2 cellular contexts compared by ENCODE assay signal in the genomic region with DNA sequence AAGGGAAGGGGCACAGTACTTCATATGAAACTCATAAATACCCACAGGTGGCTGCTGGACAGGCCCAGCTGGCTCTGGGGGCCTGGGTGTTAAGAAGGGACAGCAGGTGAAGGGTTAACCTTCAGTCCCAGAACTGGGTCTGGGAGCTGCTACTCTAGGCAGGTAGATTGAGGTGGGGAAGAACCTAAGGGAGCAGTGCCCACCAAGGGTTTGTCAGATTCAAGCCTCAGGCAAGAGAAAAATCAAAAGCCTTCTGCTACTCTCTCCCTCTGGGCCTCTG.
A peak's percentile ranks its signal among the peaks of the same experiment; 100 is the strongest.
TF ChIP-seq lines count a peak whose summit lies in the region.

No MANE protein-coding gene starts in this region.

TF ChIP-seq in HepG2, 621 proteins besides CTCF, POLR2A, EP300 and RAD21:
- TF ChIP-seq ZNF629 (CRISPR knock-in tag; conservative IDR thresholded peaks at IDR 0.05) (peak; percentile 55; the same call in 1 of the 2 replicates), CEBPG (CRISPR knock-in tag; IDR thresholded peaks at IDR 0.05) (no peak), HMG20A (CRISPR knock-in tag; IDR thresholded peaks at IDR 0.05; ENCODE audit: borderline replicate concordance) (no peak), MLLT10 (CRISPR knock-in tag; IDR thresholded peaks at IDR 0.05) (no peak), ZNF652 (CRISPR knock-in tag; IDR thresholded peaks at IDR 0.05; ENCODE audit: borderline replicate concordance, low read depth) (peak; percentile 90), LCORL (IDR thresholded peaks at IDR 0.05) (no peak), LCORL (CRISPR knock-in tag; IDR thresholded peaks at IDR 0.05) (no peak), POLR2AphosphoS5 (IDR thresholded peaks at IDR 0.05; ENCODE audit: low read depth, low read length) (peak; percentile 22; the same call in 1 of the 2 replicates), ZFY (CRISPR knock-in tag; IDR thresholded peaks at IDR 0.05) (no peak), ZNF292 (CRISPR knock-in tag; IDR thresholded peaks at IDR 0.05; ENCODE audit: borderline replicate concordance, low read depth) (no peak), POLR2G (IDR thresholded peaks at IDR 0.05; ENCODE audit: low read depth, low read length) (0 out of 2 replicates have a peak, but pooled peaks have one; percentile 6), JUNB (CRISPR knock-in tag; IDR thresholded peaks at IDR 0.05; ENCODE audit: borderline replicate concordance) (no peak), AKAP8 (CRISPR knock-in tag; IDR thresholded peaks at IDR 0.05) (0 out of 2 replicates have a peak, but pooled peaks have one; percentile 30), XRCC5 (optimal IDR thresholded peaks at IDR 0.05; ENCODE audit: low read length) (peak; percentile 16), REPIN1 (CRISPR knock-in tag; IDR thresholded peaks at IDR 0.05; ENCODE audit: borderline replicate concordance, low read depth) (0 out of 2 replicates have a peak, but pooled peaks have one; percentile 9)
- TF ChIP-seq, protein P1, sequence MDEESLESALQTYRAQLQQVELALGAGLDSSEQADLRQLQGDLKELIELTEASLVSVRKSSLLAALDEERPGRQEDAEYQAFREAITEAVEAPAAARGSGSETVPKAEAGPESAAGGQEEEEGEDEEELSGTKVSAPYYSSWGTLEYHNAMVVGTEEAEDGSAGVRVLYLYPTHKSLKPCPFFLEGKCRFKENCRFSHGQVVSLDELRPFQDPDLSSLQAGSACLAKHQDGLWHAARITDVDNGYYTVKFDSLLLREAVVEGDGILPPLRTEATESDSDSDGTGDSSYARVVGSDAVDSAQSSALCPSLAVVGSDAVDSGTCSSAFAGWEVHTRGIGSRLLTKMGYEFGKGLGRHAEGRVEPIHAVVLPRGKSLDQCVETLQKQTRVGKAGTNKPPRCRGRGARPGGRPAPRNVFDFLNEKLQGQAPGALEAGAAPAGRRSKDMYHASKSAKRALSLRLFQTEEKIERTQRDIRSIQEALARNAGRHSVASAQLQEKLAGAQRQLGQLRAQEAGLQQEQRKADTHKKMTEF (CRISPR knock-in tag; IDR thresholded peaks at IDR 0.05): 0 out of 2 replicates have a peak, but pooled peaks have one; percentile 3
TF ChIP-seq in HepG2: peak in this region for 8.

TF ChIP-seq in H1, 55 proteins besides CTCF, POLR2A, EP300 and RAD21:
- TF ChIP-seq RBBP5 (IDR thresholded peaks at IDR 0.05; ENCODE audit: borderline replicate concordance, low read depth, low read length): no peak
- peak; percentile 77; the same call in 1 of the 2 replicates for TF ChIP-seq POLR2AphosphoS5 (IDR thresholded peaks at IDR 0.05; ENCODE audit: low read depth, low read length)
TF ChIP-seq in H1: peak in this region for 1.
